Comparison of ENCODE assay signal across 1 cellular context in the genomic region with DNA sequence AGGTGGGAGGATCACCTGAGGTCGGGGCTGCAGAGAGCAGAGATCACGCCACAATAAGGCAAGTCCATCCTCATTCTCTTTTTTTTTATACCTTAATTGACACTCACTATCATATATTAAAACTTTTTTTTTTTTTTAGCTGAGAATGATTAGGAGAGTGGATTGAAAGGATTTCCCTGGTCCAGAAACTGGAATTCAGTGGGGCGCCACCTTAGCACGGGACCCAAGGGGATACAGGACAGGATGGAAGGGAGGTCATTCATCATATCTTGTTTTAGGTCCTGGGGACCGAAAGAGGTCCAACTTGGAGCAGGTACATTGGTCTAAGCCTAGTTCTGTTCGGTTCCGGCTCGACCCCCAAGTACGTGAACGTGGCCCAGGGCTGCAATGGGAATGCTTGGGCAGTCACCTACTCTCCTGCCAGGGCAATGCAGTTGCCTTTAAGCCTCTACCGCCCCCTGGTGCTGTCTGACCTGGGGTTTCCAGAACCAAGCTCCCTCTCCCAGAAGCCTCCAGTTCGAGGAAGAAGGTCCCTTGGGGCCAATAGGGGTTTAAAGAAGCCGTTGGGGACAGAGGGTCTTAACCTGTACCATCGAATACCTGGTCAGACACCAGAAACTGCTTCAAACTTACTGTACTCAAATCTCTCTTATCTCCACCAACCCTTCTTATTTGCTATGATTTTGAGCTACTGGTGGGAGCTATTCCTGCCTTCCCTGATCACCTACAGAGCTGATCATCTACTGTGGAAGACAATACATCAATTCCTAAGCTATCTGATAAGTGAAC.
TF ChIP-seq lines count a peak whose summit lies in the region.

No MANE protein-coding gene starts in this region.

TF ChIP-seq in HepG2, 621 proteins besides CTCF, POLR2A, EP300 and RAD21 (continued from another document):
- TF ChIP-seq GMEB1 (CRISPR knock-in tag; IDR thresholded peaks at IDR 0.05; ENCODE audit: borderline replicate concordance) = peak; percentile 48; the same call in 1 of the 2 replicates
- TF ChIP-seq ZNF570 (CRISPR knock-in tag; IDR thresholded peaks at IDR 0.05; ENCODE audit: borderline replicate concordance) = no peak
- no peak for TF ChIP-seq ZNF543 (CRISPR knock-in tag; IDR thresholded peaks at IDR 0.05)
- TF ChIP-seq ZNF138 (CRISPR knock-in tag; IDR thresholded peaks at IDR 0.05; ENCODE audit: low read depth) = peak; percentile 48; the same call in 1 of the 2 replicates
- TF ChIP-seq PCBP1 (IDR thresholded peaks at IDR 0.05; ENCODE audit: borderline replicate concordance, low read depth, low read length) = no peak
- peak; percentile 57 for TF ChIP-seq ELF3 (CRISPR knock-in tag; IDR thresholded peaks at IDR 0.05)
- TF ChIP-seq ZNF430 (CRISPR knock-in tag; IDR thresholded peaks at IDR 0.05) = no peak
- TF ChIP-seq CCAR2 (optimal IDR thresholded peaks at IDR 0.05; ENCODE audit: low read depth, low read length) = no peak
- no peak for TF ChIP-seq MLLT10 (CRISPR knock-in tag; IDR thresholded peaks at IDR 0.05)
- no peak for TF ChIP-seq ZNF180 (CRISPR knock-in tag; IDR thresholded peaks at IDR 0.05; ENCODE audit: borderline replicate concordance, low read depth)
